Comparison of ENCODE assay signal across 1 cellular context in the genomic region with DNA sequence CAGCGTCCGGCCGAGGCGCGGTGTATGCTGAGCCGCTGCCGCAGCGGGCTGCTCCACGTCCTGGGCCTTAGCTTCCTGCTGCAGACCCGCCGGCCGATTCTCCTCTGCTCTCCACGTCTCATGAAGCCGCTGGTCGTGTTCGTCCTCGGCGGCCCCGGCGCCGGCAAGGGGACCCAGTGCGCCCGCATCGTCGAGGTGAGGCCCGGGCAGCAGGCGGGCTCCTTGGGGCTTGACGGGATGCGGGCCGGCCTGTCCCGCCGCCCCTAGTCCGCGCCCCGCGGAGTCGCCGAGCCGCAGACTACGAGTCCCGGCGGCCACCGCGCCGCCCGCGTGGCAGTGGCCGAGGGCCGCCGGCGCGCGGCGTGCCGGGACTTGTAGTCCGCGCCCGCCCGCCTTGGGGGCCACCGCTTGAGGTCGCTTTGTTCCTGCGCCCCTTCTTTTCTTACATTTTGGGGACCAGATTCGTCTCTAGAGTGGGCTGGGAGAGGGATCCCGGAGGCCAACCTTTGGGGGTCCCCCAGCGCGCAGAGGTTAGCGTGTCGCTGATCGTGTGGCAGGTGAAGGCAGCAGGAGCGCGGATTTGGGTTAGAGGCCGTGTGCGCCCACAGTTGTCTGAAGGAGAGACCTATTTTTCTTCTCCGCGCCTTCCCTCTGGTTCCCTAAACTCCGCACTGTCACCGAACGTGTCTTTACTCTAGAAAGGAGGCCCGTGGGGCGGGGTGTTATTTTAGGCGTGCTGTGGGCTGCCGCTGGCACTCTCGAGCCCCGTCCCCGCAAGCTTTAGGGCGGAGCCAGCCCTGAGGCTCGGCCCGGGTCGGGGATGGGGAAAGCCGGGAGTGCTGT.
TF ChIP-seq lines count a peak whose summit lies in the region.

No MANE protein-coding gene starts in this region.

TF ChIP-seq in HCT116, 20 proteins besides CTCF, POLR2A, EP300 and RAD21 (continued from another document):
- TF ChIP-seq EZH2phosphoT487 (IDR thresholded peaks at IDR 0.05; ENCODE audit: borderline replicate concordance) = no peak
- no peak for TF ChIP-seq FOSL1 (IDR thresholded peaks at IDR 0.05; ENCODE audit: low read depth)
- TF ChIP-seq YY1 (IDR thresholded peaks at IDR 0.05; ENCODE audit: extremely low read depth, insufficient replicate concordance, low read depth, low read length) = no peak
